ENCODE assay signal across 1 cellular context in the genomic region with DNA sequence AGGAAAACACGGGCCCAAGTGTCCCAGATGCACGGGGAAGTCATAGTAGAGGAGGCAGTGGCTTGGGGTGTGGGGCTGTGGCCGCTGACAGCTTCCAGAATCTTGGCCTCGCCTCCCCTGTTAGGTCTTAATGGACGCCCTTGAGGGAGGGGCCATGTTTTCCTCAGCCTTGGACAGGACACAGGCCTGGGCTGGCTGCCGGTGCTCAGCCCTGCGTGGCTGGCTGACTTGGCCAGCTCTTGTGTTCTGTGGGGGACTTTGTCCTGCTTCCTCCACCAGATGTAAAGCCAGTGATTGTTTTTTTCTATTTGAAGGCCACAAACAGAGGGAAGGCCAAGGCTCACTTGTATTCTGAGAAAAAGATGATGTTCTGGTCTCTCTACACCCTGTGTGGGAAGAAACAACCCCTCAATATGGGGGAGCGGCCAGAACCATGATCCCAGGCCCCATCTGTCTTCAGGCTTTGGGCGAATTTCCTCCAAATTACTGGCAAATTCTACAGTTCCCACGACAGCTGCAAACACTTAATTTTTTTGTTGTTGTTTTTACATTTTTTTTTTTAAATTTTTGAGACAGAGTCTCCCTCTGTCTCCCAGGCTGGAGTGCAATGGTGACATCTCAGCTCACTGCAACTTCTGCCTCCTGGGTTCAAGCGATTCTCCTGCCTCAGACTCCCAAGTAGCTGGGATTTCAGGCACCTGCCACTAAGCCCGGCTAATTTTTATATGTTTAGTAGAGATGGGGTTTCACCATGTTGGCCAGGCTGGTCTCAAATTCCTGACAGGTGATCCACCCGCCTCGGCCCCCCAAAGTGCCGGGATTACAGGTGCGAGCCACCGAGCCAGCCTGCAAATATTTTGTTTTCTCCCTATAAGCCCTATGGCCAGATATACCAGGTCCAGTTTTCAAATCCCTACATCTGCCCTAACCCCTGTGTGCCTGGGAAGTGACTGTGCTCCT.
TF ChIP-seq lines count a peak whose summit lies in the region.

No MANE protein-coding gene starts in this region.

TF ChIP-seq in K562, 482 proteins besides CTCF, POLR2A, EP300 and RAD21 (continued from another document):
- TF ChIP-seq, protein P1, sequence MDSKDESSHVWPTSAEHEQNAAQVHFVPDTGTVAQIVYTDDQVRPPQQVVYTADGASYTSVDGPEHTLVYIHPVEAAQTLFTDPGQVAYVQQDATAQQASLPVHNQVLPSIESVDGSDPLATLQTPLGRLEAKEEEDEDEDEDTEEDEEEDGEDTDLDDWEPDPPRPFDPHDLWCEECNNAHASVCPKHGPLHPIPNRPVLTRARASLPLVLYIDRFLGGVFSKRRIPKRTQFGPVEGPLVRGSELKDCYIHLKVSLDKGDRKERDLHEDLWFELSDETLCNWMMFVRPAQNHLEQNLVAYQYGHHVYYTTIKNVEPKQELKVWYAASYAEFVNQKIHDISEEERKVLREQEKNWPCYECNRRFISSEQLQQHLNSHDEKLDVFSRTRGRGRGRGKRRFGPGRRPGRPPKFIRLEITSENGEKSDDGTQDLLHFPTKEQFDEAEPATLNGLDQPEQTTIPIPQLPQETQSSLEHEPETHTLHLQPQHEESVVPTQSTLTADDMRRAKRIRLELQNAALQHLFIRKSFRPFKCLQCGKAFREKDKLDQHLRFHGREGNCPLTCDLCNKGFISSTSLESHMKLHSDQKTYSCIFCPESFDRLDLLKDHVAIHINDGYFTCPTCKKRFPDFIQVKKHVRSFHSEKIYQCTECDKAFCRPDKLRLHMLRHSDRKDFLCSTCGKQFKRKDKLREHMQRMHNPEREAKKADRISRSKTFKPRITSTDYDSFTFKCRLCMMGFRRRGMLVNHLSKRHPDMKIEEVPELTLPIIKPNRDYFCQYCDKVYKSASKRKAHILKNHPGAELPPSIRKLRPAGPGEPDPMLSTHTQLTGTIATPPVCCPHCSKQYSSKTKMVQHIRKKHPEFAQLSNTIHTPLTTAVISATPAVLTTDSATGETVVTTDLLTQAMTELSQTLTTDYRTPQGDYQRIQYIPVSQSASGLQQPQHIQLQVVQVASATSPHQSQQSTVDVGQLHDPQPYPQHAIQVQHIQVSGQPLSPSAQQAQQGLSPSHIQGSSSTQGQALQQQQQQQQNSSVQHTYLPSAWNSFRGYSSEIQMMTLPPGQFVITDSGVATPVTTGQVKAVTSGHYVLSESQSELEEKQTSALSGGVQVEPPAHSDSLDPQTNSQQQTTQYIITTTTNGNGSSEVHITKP (IDR thresholded peaks at IDR 0.05; ENCODE audit: partially characterized antibody): peak; percentile 15
